Comparison of ENCODE assay signal across 1 cellular context in the genomic region with DNA sequence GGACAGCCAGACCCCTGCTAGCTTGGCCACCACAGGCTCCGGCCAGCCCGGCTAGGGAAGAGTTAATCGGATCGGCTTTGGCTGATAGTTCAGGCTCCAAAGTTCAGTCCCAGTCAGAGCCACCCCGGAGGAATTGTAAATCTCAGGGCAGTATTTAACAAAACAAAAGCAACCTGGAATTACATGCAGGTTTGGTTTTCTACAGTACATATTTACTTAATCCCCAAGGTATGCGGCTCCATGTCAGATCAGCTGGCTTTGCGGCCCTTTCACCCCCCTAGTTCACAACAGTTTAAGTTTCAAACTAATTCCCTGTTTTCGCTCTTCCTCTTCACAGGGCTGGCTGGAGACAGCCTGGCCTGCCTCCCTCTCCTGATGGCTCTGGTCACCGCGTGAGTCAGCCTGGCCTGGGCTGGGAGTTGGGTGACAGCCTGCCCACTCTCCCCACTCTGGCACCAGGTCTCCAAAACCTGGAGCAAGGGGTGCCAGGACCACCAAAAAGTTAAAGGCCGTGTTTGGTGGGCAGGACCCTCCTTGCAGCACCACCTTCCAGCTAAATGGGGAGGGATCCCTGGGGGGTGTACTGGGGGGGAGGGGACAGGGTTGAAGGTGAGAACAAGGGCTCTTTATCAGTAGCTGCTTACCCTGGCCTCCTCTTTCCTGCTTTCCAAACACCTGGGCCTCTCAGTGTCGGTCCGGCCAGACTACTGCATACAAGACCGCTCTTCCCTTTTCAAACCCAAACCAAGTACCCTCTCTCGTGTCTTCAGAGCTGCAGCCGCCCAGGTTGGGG.
TF ChIP-seq lines count a peak whose summit lies in the region.

No MANE protein-coding gene starts in this region.

TF ChIP-seq in HepG2, 621 proteins besides CTCF, POLR2A, EP300 and RAD21 (continued from another document and continues in another):
- TF ChIP-seq MXD4 (CRISPR knock-in tag; IDR thresholded peaks at IDR 0.05), result no peak
- TF ChIP-seq, protein P1, sequence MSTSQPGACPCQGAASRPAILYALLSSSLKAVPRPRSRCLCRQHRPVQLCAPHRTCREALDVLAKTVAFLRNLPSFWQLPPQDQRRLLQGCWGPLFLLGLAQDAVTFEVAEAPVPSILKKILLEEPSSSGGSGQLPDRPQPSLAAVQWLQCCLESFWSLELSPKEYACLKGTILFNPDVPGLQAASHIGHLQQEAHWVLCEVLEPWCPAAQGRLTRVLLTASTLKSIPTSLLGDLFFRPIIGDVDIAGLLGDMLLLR (CRISPR knock-in tag; IDR thresholded peaks at IDR 0.05), result no peak
- no peak for TF ChIP-seq ZFP36L2 (CRISPR knock-in tag; IDR thresholded peaks at IDR 0.05)
- TF ChIP-seq RXRA (CRISPR knock-in tag; IDR thresholded peaks at IDR 0.05), result peak; percentile 59; the same call in 1 of the 2 replicates
- peak; percentile 65; the same call in 1 of the 2 replicates for TF ChIP-seq ZNF776 (CRISPR knock-in tag; IDR thresholded peaks at IDR 0.05)
- 0 out of 2 replicates have a peak, but pooled peaks have one; percentile 39 for TF ChIP-seq DNMT1 (CRISPR knock-in tag; IDR thresholded peaks at IDR 0.05)
- peak; percentile 76; the same call in 1 of the 2 replicates for TF ChIP-seq ZFX (CRISPR knock-in tag; IDR thresholded peaks at IDR 0.05; ENCODE audit: low read depth)
- no peak; the same call in 1 of the 2 replicates for TF ChIP-seq ZNF326 (CRISPR knock-in tag; IDR thresholded peaks at IDR 0.05; ENCODE audit: borderline replicate concordance)
- TF ChIP-seq PITX1 (CRISPR knock-in tag; IDR thresholded peaks at IDR 0.05), result peak; percentile 98
- TF ChIP-seq ZNF234 (CRISPR knock-in tag; conservative IDR thresholded peaks at IDR 0.05), result no peak
- no peak for TF ChIP-seq MAFG (CRISPR knock-in tag; IDR thresholded peaks at IDR 0.05)
- TF ChIP-seq, protein P2, sequence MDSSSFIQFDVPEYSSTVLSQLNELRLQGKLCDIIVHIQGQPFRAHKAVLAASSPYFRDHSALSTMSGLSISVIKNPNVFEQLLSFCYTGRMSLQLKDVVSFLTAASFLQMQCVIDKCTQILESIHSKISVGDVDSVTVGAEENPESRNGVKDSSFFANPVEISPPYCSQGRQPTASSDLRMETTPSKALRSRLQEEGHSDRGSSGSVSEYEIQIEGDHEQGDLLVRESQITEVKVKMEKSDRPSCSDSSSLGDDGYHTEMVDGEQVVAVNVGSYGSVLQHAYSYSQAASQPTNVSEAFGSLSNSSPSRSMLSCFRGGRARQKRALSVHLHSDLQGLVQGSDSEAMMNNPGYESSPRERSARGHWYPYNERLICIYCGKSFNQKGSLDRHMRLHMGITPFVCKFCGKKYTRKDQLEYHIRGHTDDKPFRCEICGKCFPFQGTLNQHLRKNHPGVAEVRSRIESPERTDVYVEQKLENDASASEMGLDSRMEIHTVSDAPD (CRISPR knock-in tag; IDR thresholded peaks at IDR 0.05), result peak; percentile 81; the same call in 1 of the 2 replicates
- no peak for TF ChIP-seq ZNF33B (CRISPR knock-in tag; IDR thresholded peaks at IDR 0.05)
- peak; percentile 51; the same call in 1 of the 2 replicates for TF ChIP-seq GATAD1 (CRISPR knock-in tag; IDR thresholded peaks at IDR 0.05)
- no peak for TF ChIP-seq ZNF775 (CRISPR knock-in tag; IDR thresholded peaks at IDR 0.05; ENCODE audit: borderline replicate concordance)
- no peak for TF ChIP-seq ZNF496 (CRISPR knock-in tag; IDR thresholded peaks at IDR 0.05; ENCODE audit: insufficient replicate concordance)
- no peak for TF ChIP-seq ZNF570 (CRISPR knock-in tag; IDR thresholded peaks at IDR 0.05; ENCODE audit: borderline replicate concordance)
- no peak for TF ChIP-seq ZNF841 (CRISPR knock-in tag; IDR thresholded peaks at IDR 0.05; ENCODE audit: borderline replicate concordance)
- no peak for TF ChIP-seq HOXA7 (CRISPR knock-in tag; IDR thresholded peaks at IDR 0.05)
- TF ChIP-seq ZNF24 (IDR thresholded peaks at IDR 0.05), result no peak
- TF ChIP-seq HNRNPH1 (optimal IDR thresholded peaks at IDR 0.05; ENCODE audit: low read depth, low read length), result peak; percentile 38
- TF ChIP-seq, protein P3, sequence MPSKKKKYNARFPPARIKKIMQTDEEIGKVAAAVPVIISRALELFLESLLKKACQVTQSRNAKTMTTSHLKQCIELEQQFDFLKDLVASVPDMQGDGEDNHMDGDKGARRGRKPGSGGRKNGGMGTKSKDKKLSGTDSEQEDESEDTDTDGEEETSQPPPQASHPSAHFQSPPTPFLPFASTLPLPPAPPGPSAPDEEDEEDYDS (CRISPR knock-in tag; IDR thresholded peaks at IDR 0.05), result peak; percentile 87
- TF ChIP-seq, protein P4, sequence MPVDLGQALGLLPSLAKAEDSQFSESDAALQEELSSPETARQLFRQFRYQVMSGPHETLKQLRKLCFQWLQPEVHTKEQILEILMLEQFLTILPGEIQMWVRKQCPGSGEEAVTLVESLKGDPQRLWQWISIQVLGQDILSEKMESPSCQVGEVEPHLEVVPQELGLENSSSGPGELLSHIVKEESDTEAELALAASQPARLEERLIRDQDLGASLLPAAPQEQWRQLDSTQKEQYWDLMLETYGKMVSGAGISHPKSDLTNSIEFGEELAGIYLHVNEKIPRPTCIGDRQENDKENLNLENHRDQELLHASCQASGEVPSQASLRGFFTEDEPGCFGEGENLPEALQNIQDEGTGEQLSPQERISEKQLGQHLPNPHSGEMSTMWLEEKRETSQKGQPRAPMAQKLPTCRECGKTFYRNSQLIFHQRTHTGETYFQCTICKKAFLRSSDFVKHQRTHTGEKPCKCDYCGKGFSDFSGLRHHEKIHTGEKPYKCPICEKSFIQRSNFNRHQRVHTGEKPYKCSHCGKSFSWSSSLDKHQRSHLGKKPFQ (CRISPR knock-in tag; IDR thresholded peaks at IDR 0.05; ENCODE audit: insufficient replicate concordance), result peak; percentile 67
- no peak for TF ChIP-seq AHR (CRISPR knock-in tag; IDR thresholded peaks at IDR 0.05)
- no peak; the same call in 1 of the 2 replicates for TF ChIP-seq PAF1 (CRISPR knock-in tag; IDR thresholded peaks at IDR 0.05)
- no peak for TF ChIP-seq ZNF737 (CRISPR knock-in tag; IDR thresholded peaks at IDR 0.05; ENCODE audit: borderline replicate concordance)
- 0 out of 2 replicates have a peak, but pooled peaks have one; percentile 74 for TF ChIP-seq SP140L (CRISPR knock-in tag; IDR thresholded peaks at IDR 0.05; ENCODE audit: borderline replicate concordance)
- no peak; the same call in 1 of the 2 replicates for TF ChIP-seq ZKSCAN1 (IDR thresholded peaks at IDR 0.05; ENCODE audit: low read length)
- TF ChIP-seq ZNF747 (CRISPR knock-in tag; IDR thresholded peaks at IDR 0.05; ENCODE audit: borderline replicate concordance), result no peak
- TF ChIP-seq YEATS4 (CRISPR knock-in tag; IDR thresholded peaks at IDR 0.05; ENCODE audit: borderline replicate concordance), result peak; percentile 55
- TF ChIP-seq, protein P5, sequence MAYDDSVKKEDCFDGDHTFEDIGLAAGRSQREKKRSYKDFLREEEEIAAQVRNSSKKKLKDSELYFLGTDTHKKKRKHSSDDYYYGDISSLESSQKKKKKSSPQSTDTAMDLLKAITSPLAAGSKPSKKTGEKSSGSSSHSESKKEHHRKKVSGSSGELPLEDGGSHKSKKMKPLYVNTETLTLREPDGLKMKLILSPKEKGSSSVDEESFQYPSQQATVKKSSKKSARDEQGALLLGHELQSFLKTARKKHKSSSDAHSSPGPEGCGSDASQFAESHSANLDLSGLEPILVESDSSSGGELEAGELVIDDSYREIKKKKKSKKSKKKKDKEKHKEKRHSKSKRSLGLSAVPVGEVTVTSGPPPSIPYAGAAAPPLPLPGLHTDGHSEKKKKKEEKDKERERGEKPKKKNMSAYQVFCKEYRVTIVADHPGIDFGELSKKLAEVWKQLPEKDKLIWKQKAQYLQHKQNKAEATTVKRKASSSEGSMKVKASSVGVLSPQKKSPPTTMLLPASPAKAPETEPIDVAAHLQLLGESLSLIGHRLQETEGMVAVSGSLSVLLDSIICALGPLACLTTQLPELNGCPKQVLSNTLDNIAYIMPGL (CRISPR knock-in tag; IDR thresholded peaks at IDR 0.05; ENCODE audit: borderline replicate concordance in 1 of 2, low read depth in 1 of 2), result peak in 1 of 2 experiments; percentile 60; a peak in 1 of 4 replicates
- no peak for TF ChIP-seq ZNF549 (CRISPR knock-in tag; IDR thresholded peaks at IDR 0.05)
- TF ChIP-seq MLLT10 (CRISPR knock-in tag; IDR thresholded peaks at IDR 0.05), result no peak
- TF ChIP-seq CREM (IDR thresholded peaks at IDR 0.05), result peak; percentile 88
- no peak for TF ChIP-seq CREM (CRISPR knock-in tag; IDR thresholded peaks at IDR 0.05)
- TF ChIP-seq RELA (CRISPR knock-in tag; IDR thresholded peaks at IDR 0.05), result no peak
- TF ChIP-seq SAFB2 (CRISPR knock-in tag; IDR thresholded peaks at IDR 0.05; ENCODE audit: borderline replicate concordance, low read depth), result no peak; the same call in 1 of the 2 replicates
- no peak; the same call in 1 of the 2 replicates for TF ChIP-seq POGZ (CRISPR knock-in tag; IDR thresholded peaks at IDR 0.05)
- TF ChIP-seq, protein P6, sequence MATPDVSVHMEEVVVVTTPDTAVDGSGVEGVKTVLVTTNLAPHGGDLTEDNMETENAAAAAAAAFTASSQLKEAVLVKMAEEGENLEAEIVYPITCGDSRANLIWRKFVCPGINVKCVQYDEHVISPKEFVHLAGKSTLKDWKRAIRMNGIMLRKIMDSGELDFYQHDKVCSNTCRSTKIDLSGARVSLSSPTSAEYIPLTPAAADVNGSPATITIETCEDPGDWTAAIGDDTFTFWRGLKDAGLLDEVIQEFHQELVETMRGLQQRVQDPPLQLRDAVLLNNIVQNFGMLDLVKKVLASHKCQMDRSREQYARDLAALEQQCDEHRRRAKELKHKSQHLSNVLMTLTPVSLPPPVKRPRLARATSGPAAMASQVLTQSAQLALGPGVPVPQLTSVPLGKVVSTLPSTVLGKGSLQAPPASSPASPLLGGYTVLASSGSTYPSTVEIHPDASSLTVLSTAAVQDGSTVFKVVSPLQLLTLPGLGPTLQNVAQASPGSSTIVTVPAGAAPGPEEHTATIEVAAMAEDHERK (CRISPR knock-in tag; IDR thresholded peaks at IDR 0.05; ENCODE audit: low read depth), result no peak
- no peak for TF ChIP-seq MYNN (CRISPR knock-in tag; IDR thresholded peaks at IDR 0.05; ENCODE audit: low read depth)
- TF ChIP-seq, protein P7, sequence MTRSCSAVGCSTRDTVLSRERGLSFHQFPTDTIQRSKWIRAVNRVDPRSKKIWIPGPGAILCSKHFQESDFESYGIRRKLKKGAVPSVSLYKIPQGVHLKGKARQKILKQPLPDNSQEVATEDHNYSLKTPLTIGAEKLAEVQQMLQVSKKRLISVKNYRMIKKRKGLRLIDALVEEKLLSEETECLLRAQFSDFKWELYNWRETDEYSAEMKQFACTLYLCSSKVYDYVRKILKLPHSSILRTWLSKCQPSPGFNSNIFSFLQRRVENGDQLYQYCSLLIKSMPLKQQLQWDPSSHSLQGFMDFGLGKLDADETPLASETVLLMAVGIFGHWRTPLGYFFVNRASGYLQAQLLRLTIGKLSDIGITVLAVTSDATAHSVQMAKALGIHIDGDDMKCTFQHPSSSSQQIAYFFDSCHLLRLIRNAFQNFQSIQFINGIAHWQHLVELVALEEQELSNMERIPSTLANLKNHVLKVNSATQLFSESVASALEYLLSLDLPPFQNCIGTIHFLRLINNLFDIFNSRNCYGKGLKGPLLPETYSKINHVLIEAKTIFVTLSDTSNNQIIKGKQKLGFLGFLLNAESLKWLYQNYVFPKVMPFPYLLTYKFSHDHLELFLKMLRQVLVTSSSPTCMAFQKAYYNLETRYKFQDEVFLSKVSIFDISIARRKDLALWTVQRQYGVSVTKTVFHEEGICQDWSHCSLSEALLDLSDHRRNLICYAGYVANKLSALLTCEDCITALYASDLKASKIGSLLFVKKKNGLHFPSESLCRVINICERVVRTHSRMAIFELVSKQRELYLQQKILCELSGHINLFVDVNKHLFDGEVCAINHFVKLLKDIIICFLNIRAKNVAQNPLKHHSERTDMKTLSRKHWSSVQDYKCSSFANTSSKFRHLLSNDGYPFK (CRISPR knock-in tag; IDR thresholded peaks at IDR 0.05; ENCODE audit: borderline replicate concordance), result peak; percentile 49
- no peak for TF ChIP-seq ETV6 (CRISPR knock-in tag; conservative IDR thresholded peaks at IDR 0.05)
- TF ChIP-seq TSC22D2 (CRISPR knock-in tag; IDR thresholded peaks at IDR 0.05; ENCODE audit: borderline replicate concordance), result no peak; the same call in 1 of the 2 replicates
- TF ChIP-seq, protein P8, sequence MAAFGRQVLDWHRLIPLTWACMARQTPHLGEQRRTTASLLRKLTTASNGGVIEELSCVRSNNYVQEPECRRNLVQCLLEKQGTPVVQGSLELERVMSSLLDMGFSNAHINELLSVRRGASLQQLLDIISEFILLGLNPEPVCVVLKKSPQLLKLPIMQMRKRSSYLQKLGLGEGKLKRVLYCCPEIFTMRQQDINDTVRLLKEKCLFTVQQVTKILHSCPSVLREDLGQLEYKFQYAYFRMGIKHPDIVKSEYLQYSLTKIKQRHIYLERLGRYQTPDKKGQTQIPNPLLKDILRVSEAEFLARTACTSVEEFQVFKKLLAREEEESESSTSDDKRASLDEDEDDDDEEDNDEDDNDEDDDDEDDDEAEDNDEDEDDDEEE (CRISPR knock-in tag; IDR thresholded peaks at IDR 0.05), result no peak
- TF ChIP-seq RORA (CRISPR knock-in tag; IDR thresholded peaks at IDR 0.05), result no peak
- no peak for TF ChIP-seq PRMT3 (CRISPR knock-in tag; IDR thresholded peaks at IDR 0.05; ENCODE audit: borderline replicate concordance, low read depth)
- TF ChIP-seq ZNF251 (CRISPR knock-in tag; IDR thresholded peaks at IDR 0.05), result no peak
- TF ChIP-seq, protein P9, sequence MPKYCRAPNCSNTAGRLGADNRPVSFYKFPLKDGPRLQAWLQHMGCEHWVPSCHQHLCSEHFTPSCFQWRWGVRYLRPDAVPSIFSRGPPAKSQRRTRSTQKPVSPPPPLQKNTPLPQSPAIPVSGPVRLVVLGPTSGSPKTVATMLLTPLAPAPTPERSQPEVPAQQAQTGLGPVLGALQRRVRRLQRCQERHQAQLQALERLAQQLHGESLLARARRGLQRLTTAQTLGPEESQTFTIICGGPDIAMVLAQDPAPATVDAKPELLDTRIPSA (CRISPR knock-in tag; IDR thresholded peaks at IDR 0.05; ENCODE audit: borderline replicate concordance), result no peak
- TF ChIP-seq ZNF629 (CRISPR knock-in tag; conservative IDR thresholded peaks at IDR 0.05), result no peak
- TF ChIP-seq, protein P10, sequence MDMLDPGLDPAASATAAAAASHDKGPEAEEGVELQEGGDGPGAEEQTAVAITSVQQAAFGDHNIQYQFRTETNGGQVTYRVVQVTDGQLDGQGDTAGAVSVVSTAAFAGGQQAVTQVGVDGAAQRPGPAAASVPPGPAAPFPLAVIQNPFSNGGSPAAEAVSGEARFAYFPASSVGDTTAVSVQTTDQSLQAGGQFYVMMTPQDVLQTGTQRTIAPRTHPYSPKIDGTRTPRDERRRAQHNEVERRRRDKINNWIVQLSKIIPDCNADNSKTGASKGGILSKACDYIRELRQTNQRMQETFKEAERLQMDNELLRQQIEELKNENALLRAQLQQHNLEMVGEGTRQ (IDR thresholded peaks at IDR 0.05; ENCODE audit: low read depth, low read length), result no peak
- TF ChIP-seq, protein P10 (CRISPR knock-in tag; IDR thresholded peaks at IDR 0.05; ENCODE audit: borderline replicate concordance), result no peak
- peak; percentile 64; the same call in 1 of the 2 replicates for TF ChIP-seq ZNF788 (CRISPR knock-in tag; IDR thresholded peaks at IDR 0.05; ENCODE audit: borderline replicate concordance)
- peak; percentile 79 for TF ChIP-seq GATAD2A (CRISPR knock-in tag; IDR thresholded peaks at IDR 0.05)
- TF ChIP-seq ZNF10 (CRISPR knock-in tag; IDR thresholded peaks at IDR 0.05; ENCODE audit: borderline replicate concordance, low read depth), result no peak
